In genomic region chr11:131674051-131674755, GRCh38 we compare ENCODE assay signal across 9 cellular contexts.
DNase-seq lines count a peak whose midpoint lies in the region; ATAC-seq, FAIRE-seq and TF ChIP-seq lines count a peak whose summit lies in the region.
"Had no signal": no experiment of that assay in that cellular context is flagged by ENCODE, and none has a peak within 500 bp of the region (broad histone marks: within the 10 kb centered on the region; RNA-seq: fewer than 3 reads in every experiment).

No MANE protein-coding gene starts in this region.

- H3K4me2 ChIP-seq in keratinocyte (ENCODE audit: control insufficient read depth, extremely low read depth, insufficient read depth, low read depth, low read length) = no peak overlapping the region
- H3K4me2 ChIP-seq: BLaER1 treated with 17β-estradiol and CSF1 and Interleukin-3, amounts not matched to agents 10 nM and 100 nM had no signal

- H3K4me3 ChIP-seq in Panc1 (ENCODE audit: low read depth in 2 of 2, low read length in 2 of 2) (no peak overlapping the region), keratinocyte (ENCODE audit: control insufficient read depth in 2 of 3, extremely low read depth in 1 of 3, insufficient read depth in 2 of 3, low read depth in 1 of 3, low read length in 3 of 3) (no peak overlapping the region)
- H3K4me3 ChIP-seq: BLaER1 treated with 17β-estradiol and CSF1 and Interleukin-3, amounts not matched to agents 10 nM and 100 nM had no signal

- dilution Hi-C loops in keratinocyte (cut with MboI; ENCODE audit: extremely low pct_ligation_motif_present, low sequenced_read_pairs) = loop anchor here (25.0 kb wide), 1 partner anchor 612 kb away; no protein-coding TSS in a partner anchor

- no TSS peak for BruUV-seq in Panc1 (replicated peaks; lab: Mats Ljungman, UMichigan)

- peak; percentile 82 for ATAC-seq in GM21360 (IDR thresholded peaks at IDR 0.05; ENCODE audit: unreplicated experiment)
- ATAC-seq in HG03565 (IDR thresholded peaks at IDR 0.05; ENCODE audit: unreplicated experiment) = peak; percentile 84
- ATAC-seq in Panc1 = peak; percentile 92

- H2AFZ ChIP-seq in keratinocyte (ENCODE audit: control insufficient read depth, low read length) = no peak overlapping the region

- POLR2A ChIA-PET in Panc1 (lab: Charles Lee) = no interaction called here

- intact Hi-C loops in Panc1 (cut with micrococcal nuclease; ENCODE audit: unreplicated experiment) = loop anchor here (1.0 to 5.0 kb wide), 4 partner anchors 92 to 749 kb away; no protein-coding TSS in a partner anchor

- H3K79me2 ChIP-seq in keratinocyte (ENCODE audit: control insufficient read depth, insufficient read depth, low read length) = no peaks in the 10 kb centered on the region

- in situ Hi-C loops in Panc1 (cut with HindIII; ENCODE audit: low pct_unique_long_range_greater_than_20kb, low sequenced_read_pairs) (no loop called here), T47D (cut with HindIII; ENCODE audit: low pct_unique_long_range_greater_than_20kb, low sequenced_read_pairs) (no loop called here)

- no peaks in the 10 kb centered on the region for H4K20me1 ChIP-seq in keratinocyte (ENCODE audit: control insufficient read depth, extremely low read depth, insufficient read depth, low read length)

- CTCF ChIA-PET in Panc1 (lab: Charles Lee) = interaction anchor here (0.6 to 1.6 kb wide), 7 partner anchors 9 to 758 kb away, joined by 3 to 8 read pairs (median 3); partner anchors contain the start of gene SNX19

- H3K36me3 ChIP-seq in Panc1 (ENCODE audit: control insufficient read depth, insufficient read depth, low read length) = no peaks in the 10 kb centered on the region
- H3K36me3 ChIP-seq in keratinocyte (ENCODE audit: control insufficient read depth in 2 of 2, extremely low read depth in 1 of 2, insufficient read depth in 2 of 2, low read length in 2 of 2) = no peaks in the 10 kb centered on the region
- H3K36me3 ChIP-seq: BLaER1 treated with 17β-estradiol and CSF1 and Interleukin-3, amounts not matched to agents 10 nM and 100 nM had no signal

- H3K4me1 ChIP-seq in Panc1 (ENCODE audit: control insufficient read depth, insufficient read depth, low read length) (no peaks in the 10 kb centered on the region), keratinocyte (ENCODE audit: control insufficient read depth, extremely low read depth, insufficient read depth, low read length) (no peaks in the 10 kb centered on the region)

- TF ChIP-seq CTCF in Panc1 (IDR thresholded peaks at IDR 0.05) = peak; percentile 99
- peak; percentile 99 for TF ChIP-seq CTCF in keratinocyte (optimal IDR thresholded peaks at IDR 0.05 in 1 of 3, IDR thresholded peaks at IDR 0.05 in 1 of 3, conservative IDR thresholded peaks at IDR 0.05 in 1 of 3; ENCODE audit: extremely low read depth in 1 of 3, insufficient read depth in 2 of 3, low read length in 3 of 3)

- H3K9me1 ChIP-seq in keratinocyte (ENCODE audit: control insufficient read depth, extremely low read depth, insufficient read depth, low read length) = no peaks in the 10 kb centered on the region

- no peaks in the 10 kb centered on the region for H3K9me3 ChIP-seq in Panc1 (ENCODE audit: control insufficient read depth, insufficient read depth, low read depth, low read length)
- no peaks in the 10 kb centered on the region for H3K9me3 ChIP-seq in keratinocyte (ENCODE audit: control insufficient read depth, low read depth, low read length)
- H3K9me3 ChIP-seq: BLaER1 treated with 17β-estradiol and CSF1 and Interleukin-3, amounts not matched to agents 10 nM and 100 nM had no signal

- H3K27me3 ChIP-seq in Panc1 (ENCODE audit: control insufficient read depth, insufficient read depth, low read length) (peaks cover 11% of the 10 kb centered on the region), keratinocyte (ENCODE audit: control insufficient read depth, extremely low read depth, insufficient read depth, low read length) (no peaks in the 10 kb centered on the region)

- peak; percentile 10 for DNase-seq in NCI-H2107 (lab: John Stamatoyannopoulos, UW)
- no peak for DNase-seq in NCI-H2107 treated with DMSO at 0.1 percent for 48 hours (lab: John Stamatoyannopoulos, UW; ENCODE audit: unreplicated experiment)
- peak; percentile 47 for DNase-seq in Panc1 (ENCODE audit: low read depth, low spot score)
- peak; percentile 84 to 91 for DNase-seq in T47D (ENCODE audit: low read depth in 1 of 2, low spot score in 1 of 2)
- DNase-seq in keratinocyte (ENCODE audit: low read depth, low spot score) = no peak
- DNase-seq in stimulated activated CD4-positive, alpha-beta T cell treated with anti-CD3 and anti-CD28 coated beads, Interleukin-4, amount 100 ng/mL, for 24 hours = peak; percentile 25

- no peak overlapping the region for H3K9ac ChIP-seq in keratinocyte (ENCODE audit: control insufficient read depth, extremely low read depth, insufficient read depth, low read length)
- H3K9ac ChIP-seq: BLaER1 treated with 17β-estradiol and CSF1 and Interleukin-3, amounts not matched to agents 10 nM and 100 nM had no signal

- FAIRE-seq in keratinocyte (lab: Jason Lieb, UNC) = peak; percentile 72

- H3K27ac ChIP-seq in Panc1 (ENCODE audit: low read length) (no peak overlapping the region), keratinocyte (ENCODE audit: control insufficient read depth, insufficient read depth, low read length) (no peak overlapping the region)
- H3K27ac ChIP-seq: BLaER1 treated with 17β-estradiol and CSF1 and Interleukin-3, amounts not matched to agents 10 nM and 100 nM had no signal

Comparison
In these comparisons a context has a peak if more than half of its experiments do, and no peak if none do; other contexts are left out.
1. DNase-seq: peak in NCI-H2107 (single experiment), Panc1 (single experiment), T47D (2 of 2) and stimulated activated CD4-positive, alpha-beta T cell treated with anti-CD3 and anti-CD28 coated beads, Interleukin-4, amount 100 ng/mL, for 24 hours (single experiment); none in NCI-H2107 treated with DMSO at 0.1 percent for 48 hours (single experiment) and keratinocyte (single experiment).
2. Peak in every context shown above with its lines, with median percentiles within 50 percentile points of each other: ATAC-seq.